23 cellular contexts compared by ENCODE assay signal in genomic region chr9:20271723-20272122, GRCh38.
DNase-seq lines count a peak whose midpoint lies in the region; TF ChIP-seq lines count a peak whose summit lies in the region.
"Had no signal": no experiment of that assay in that cellular context is flagged by ENCODE, and none has a peak within 500 bp of the region (broad histone marks: within the 10 kb centered on the region; RNA-seq: fewer than 3 reads in every experiment).

No MANE protein-coding gene starts in this region.

- H3K36me3 ChIP-seq in GM06990 (ENCODE audit: control insufficient read depth, insufficient read depth, low read length), result no peaks in the 10 kb centered on the region
- H3K36me3 ChIP-seq: pancreas, sigmoid colon, SJCRH30, thyroid gland, WERI-Rb-1 had no signal

- H3K9me3 Mint-ChIP-seq in chondrocyte (ENCODE audit: low read depth) (peaks cover 4% of the 10 kb centered on the region), nephron progenitor cell (peaks cover 78% of the 10 kb centered on the region)
- H3K9me3 Mint-ChIP-seq: central memory CD8-positive, alpha-beta T cell had no signal

- H3K4me3 Mint-ChIP-seq in chondrocyte (ENCODE audit: unreplicated experiment) (no peak overlapping the region), nephron progenitor cell (no peak overlapping the region)
- H3K4me3 Mint-ChIP-seq: activated CD4-positive, alpha-beta memory T cell treated with anti-CD3 and anti-CD28 coated beads for 36 hours; activated naive CD4-positive, alpha-beta T cell treated with anti-CD3 and anti-CD28 coated beads for 36 hours; CD8-positive, alpha-beta memory T cell; central memory CD8-positive, alpha-beta T cell had no signal

- no peaks in the 10 kb centered on the region for H3K4me1 Mint-ChIP-seq in chondrocyte (ENCODE audit: low read depth)
- peaks cover 25% of the 10 kb centered on the region for H3K4me1 Mint-ChIP-seq in nephron progenitor cell
- H3K4me1 Mint-ChIP-seq: CD8-positive, alpha-beta memory T cell; central memory CD8-positive, alpha-beta T cell had no signal

- H3K27me3 Mint-ChIP-seq in chondrocyte (ENCODE audit: low read depth) (peaks cover 5% of the 10 kb centered on the region), nephron progenitor cell (ENCODE audit: low read depth, poor library complexity) (peaks cover 6% of the 10 kb centered on the region)
- H3K27me3 Mint-ChIP-seq: activated CD4-positive, alpha-beta memory T cell treated with anti-CD3 and anti-CD28 coated beads for 36 hours; CD8-positive, alpha-beta memory T cell; central memory CD8-positive, alpha-beta T cell had no signal

- no peak for DNase-seq in GM06990 (ENCODE audit: extremely low read depth, insufficient read length)
- peak; percentile 24 for DNase-seq in LHCN-M2 (ENCODE audit: low read depth)
- no peak for DNase-seq in chondrocyte (ENCODE audit: low spot score)
- no peak for DNase-seq in nephron progenitor cell
- DNase-seq in NCI-H1694 (lab: John Stamatoyannopoulos, UW), result no peak
- DNase-seq in NCI-H510A treated with DMSO at 0.1 percent for 48 hours (lab: John Stamatoyannopoulos, UW), result no peak
- no peak for DNase-seq in NOMO-1 treated with dmso at 0.1 percent for 144 hours (lab: John Stamatoyannopoulos, UW; ENCODE audit: unreplicated experiment)
- no peak for DNase-seq in NCI-H128 (lab: John Stamatoyannopoulos, UW; ENCODE audit: unreplicated experiment)
- DNase-seq: activated CD4-positive, alpha-beta memory T cell treated with anti-CD3 and anti-CD28 coated beads for 36 hours; activated naive CD4-positive, alpha-beta T cell treated with anti-CD3 and anti-CD28 coated beads for 36 hours; activated T-cell treated with anti-CD3 and anti-CD28 coated beads, Interleukin-2, amount 50 U/mL, for 1 hour; effector CD8-positive, alpha-beta T cell; NCI-H187 treated with DMSO at 0.1 percent for 48 hours; OCI-M1; pancreas; sigmoid colon; SJCRH30; stimulated activated CD4-positive, alpha-beta T cell treated with anti-CD3 and anti-CD28 coated beads, Interleukin-1b, Interleukin-23, amount 100 ng/mL, for 48 hours; T-helper 2 cell; thyroid gland; WERI-Rb-1 had no signal

- H3K27me3 ChIP-seq in GM06990 (replicated peaks; ENCODE audit: control insufficient read depth, insufficient read depth, low read length), result no peaks in the 10 kb centered on the region; the same call in 1 of the 2 replicates
- H3K27me3 ChIP-seq: pancreas, sigmoid colon, SJCRH30, thyroid gland had no signal

- H3K27ac Mint-ChIP-seq in chondrocyte (ENCODE audit: unreplicated experiment) (no peak overlapping the region), nephron progenitor cell (no peak overlapping the region)
- H3K27ac Mint-ChIP-seq: activated CD4-positive, alpha-beta memory T cell treated with anti-CD3 and anti-CD28 coated beads for 36 hours; activated naive CD4-positive, alpha-beta T cell treated with anti-CD3 and anti-CD28 coated beads for 36 hours; CD8-positive, alpha-beta memory T cell had no signal

- H3K4me3 ChIP-seq in GM06990 (replicated peaks; ENCODE audit: low read depth, low read length), result no peak overlapping the region
- H3K4me3 ChIP-seq: pancreas, sigmoid colon, SJCRH30, thyroid gland had no signal

- TF ChIP-seq CTCF in GM06990 (IDR thresholded peaks at IDR 0.05; ENCODE audit: insufficient read depth, low read length, poor library complexity, severe bottlenecking) (peak; percentile 22), chondrocyte (IDR thresholded peaks at IDR 0.05) (peak; percentile 50), nephron progenitor cell (IDR thresholded peaks at IDR 0.05) (peak; percentile 10)

- H3K36me3 Mint-ChIP-seq in chondrocyte (ENCODE audit: low read depth), result no peaks in the 10 kb centered on the region
- peaks cover 68% of the 10 kb centered on the region for H3K36me3 Mint-ChIP-seq in nephron progenitor cell (ENCODE audit: low read depth)
- H3K36me3 Mint-ChIP-seq: activated CD4-positive, alpha-beta memory T cell treated with anti-CD3 and anti-CD28 coated beads for 36 hours; CD8-positive, alpha-beta memory T cell had no signal
